ENCODE assay signal across 22 cellular contexts in genomic region chr12:91191516-91192111, GRCh38. TPM values are rescaled to one million over a fixed set of nuclear protein-coding genes. Genes with fewer than 3 reads are reported as not detected.
"Had no signal": no experiment of that assay in that cellular context is flagged by ENCODE, and none has a peak within 500 bp of the region (broad histone marks: within the 10 kb centered on the region; RNA-seq: fewer than 3 reads in every experiment).

No MANE protein-coding gene starts in this region.

- H3K36me3 ChIP-seq: adrenal gland, cardiac muscle cell, heart right ventricle, neutrophil, spleen, tibial artery had no signal

- H3K9me3 ChIP-seq: mucosa of descending colon, neutrophil had no signal

- H3K4me1 ChIP-seq: heart right ventricle, spleen had no signal

- H3K4me3 ChIP-seq: adrenal gland, cardiac muscle cell, coronary artery, heart right ventricle, mucosa of descending colon, spleen, tibial artery had no signal

- H3K27ac ChIP-seq: adrenal gland, cardiac muscle cell, coronary artery, heart right ventricle, neutrophil, spleen, tibial artery, VCaP had no signal

- DNase-seq: activated CD4-positive, alpha-beta T cell treated with anti-CD3 and anti-CD28 coated beads, Interleukin-2, amount 50 U/mL, for 1 hour; activated CD4-positive, CD25-positive, alpha-beta regulatory T cell treated with anti-CD3 and anti-CD28 coated beads, Interleukin-2, amount 50 U/mL, for 72 hours; activated CD8-positive, alpha-beta memory T cell treated with anti-CD3 and anti-CD28 coated beads for 24 hours; activated CD8-positive, alpha-beta memory T cell treated with anti-CD3 and anti-CD28 coated beads, Interleukin-2, amount 50 U/mL, for 48 hours; activated effector memory CD4-positive, alpha-beta T cell treated with anti-CD3 and anti-CD28 coated beads, Interleukin-2, amount 50 U/mL, for 16 hours; activated T-cell treated with anti-CD3 and anti-CD28 coated beads, Interleukin-2, amount 50 U/mL, for 48 hours; adrenal gland; heart right ventricle; immature natural killer cell; mucosa of descending colon; naive thymus-derived CD4-positive, alpha-beta T cell; spleen; stimulated activated CD8-positive, alpha-beta memory T cell treated with anti-CD3 and anti-CD28 coated beads, Interleukin-4, amount 100 ng/mL, for 48 hours; stimulated activated naive CD4-positive, alpha-beta T cell treated with Interleukin-2 at 50 U/mL for 16 hours; SW 1271; T-helper 2 cell; tibial artery had no signal

- H3K27me3 ChIP-seq: adrenal gland, cardiac muscle cell, heart right ventricle, neutrophil, spleen, tibial artery had no signal

- ATAC-seq: heart right ventricle; mucosa of descending colon; naive thymus-derived CD4-positive, alpha-beta T cell; sciatic nerve had no signal

RNA-seq across cellular contexts. Expression of gene DCN, which starts 9.0 kb away (rescaled TPM):
- polyA plus RNA-seq: immature natural killer cell; naive thymus-derived CD4-positive, alpha-beta T cell had no signal
